In the genomic region with DNA sequence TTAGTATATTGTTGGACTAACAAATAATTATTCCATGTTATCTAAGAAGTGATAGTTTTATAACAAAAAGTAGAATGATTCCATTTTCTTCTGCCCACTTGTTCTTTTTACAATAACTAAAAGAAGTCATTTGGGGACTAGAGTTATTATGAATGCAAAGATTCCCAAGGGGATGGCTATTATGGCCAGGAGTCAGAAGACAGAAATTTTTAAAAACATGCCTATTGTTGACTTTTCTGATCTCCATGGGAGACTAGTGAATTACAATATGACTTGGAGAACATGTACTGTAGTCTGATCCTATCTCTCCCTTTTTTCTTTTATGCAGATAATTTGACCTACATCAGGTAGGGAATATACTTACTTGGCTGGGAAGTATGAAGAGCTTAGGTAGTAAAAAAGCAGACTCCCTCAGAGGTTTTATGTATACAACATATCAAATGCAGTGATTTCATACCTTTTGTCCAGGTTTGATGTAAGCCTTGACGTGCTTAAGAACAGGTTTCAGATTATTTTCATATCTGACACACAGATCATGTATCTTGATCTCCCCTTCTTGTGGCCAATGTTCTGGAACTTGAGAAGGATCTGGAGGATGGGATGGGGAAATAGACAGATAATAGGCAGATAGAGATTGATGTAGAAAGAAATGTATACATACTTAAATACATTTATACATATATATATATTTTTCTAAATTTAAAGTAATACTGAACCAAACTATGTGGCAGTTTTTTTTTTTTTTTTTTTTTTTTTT, we compare ENCODE assay signal across 1 cellular context.
TF ChIP-seq lines count a peak whose summit lies in the region.

No MANE protein-coding gene starts in this region.

TF ChIP-seq in WTC11, 78 proteins besides CTCF, POLR2A, EP300 and RAD21 (continued from another document):
- TF ChIP-seq, protein P1, sequence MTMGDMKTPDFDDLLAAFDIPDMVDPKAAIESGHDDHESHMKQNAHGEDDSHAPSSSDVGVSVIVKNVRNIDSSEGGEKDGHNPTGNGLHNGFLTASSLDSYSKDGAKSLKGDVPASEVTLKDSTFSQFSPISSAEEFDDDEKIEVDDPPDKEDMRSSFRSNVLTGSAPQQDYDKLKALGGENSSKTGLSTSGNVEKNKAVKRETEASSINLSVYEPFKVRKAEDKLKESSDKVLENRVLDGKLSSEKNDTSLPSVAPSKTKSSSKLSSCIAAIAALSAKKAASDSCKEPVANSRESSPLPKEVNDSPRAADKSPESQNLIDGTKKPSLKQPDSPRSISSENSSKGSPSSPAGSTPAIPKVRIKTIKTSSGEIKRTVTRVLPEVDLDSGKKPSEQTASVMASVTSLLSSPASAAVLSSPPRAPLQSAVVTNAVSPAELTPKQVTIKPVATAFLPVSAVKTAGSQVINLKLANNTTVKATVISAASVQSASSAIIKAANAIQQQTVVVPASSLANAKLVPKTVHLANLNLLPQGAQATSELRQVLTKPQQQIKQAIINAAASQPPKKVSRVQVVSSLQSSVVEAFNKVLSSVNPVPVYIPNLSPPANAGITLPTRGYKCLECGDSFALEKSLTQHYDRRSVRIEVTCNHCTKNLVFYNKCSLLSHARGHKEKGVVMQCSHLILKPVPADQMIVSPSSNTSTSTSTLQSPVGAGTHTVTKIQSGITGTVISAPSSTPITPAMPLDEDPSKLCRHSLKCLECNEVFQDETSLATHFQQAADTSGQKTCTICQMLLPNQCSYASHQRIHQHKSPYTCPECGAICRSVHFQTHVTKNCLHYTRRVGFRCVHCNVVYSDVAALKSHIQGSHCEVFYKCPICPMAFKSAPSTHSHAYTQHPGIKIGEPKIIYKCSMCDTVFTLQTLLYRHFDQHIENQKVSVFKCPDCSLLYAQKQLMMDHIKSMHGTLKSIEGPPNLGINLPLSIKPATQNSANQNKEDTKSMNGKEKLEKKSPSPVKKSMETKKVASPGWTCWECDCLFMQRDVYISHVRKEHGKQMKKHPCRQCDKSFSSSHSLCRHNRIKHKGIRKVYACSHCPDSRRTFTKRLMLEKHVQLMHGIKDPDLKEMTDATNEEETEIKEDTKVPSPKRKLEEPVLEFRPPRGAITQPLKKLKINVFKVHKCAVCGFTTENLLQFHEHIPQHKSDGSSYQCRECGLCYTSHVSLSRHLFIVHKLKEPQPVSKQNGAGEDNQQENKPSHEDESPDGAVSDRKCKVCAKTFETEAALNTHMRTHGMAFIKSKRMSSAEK (CRISPR knock-in tag; IDR thresholded peaks at IDR 0.05; ENCODE audit: borderline replicate concordance) = no peak
- TF ChIP-seq, protein P2, sequence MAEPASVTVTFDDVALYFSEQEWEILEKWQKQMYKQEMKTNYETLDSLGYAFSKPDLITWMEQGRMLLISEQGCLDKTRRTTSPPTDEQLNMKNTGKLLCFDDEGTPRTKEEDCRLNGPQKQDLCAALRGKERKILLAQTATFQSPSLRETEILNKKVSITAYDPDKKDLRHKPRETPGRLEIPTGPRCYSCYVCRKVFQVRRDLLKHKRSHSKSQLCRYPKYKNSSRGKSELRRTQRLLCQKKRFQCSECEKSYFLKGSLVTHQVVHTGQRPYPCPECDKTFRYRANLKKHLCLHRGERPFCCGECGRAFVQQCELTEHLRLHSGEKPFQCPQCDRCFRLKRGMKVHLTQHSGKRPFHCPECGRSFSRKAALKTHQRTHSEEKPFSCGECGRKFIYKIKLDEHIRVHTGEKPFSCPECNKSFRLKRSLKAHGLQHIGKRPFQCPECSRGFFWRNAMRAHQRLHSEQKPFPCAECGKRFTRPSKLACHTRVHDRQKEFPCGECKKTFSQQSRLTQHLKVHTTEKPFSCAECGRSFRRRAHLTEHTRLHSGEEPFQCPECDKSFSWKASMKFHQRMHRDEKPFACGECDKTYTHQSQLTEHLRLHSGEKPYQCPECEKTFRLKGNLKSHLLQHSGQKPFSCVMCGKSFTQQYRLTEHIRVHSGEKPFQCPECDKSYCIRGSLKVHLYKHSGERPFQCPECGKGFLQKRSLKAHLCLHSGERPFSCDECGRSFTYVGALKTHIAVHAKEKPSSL (CRISPR knock-in tag; conservative IDR thresholded peaks at IDR 0.05) = no peak
- TF ChIP-seq, protein P3, sequence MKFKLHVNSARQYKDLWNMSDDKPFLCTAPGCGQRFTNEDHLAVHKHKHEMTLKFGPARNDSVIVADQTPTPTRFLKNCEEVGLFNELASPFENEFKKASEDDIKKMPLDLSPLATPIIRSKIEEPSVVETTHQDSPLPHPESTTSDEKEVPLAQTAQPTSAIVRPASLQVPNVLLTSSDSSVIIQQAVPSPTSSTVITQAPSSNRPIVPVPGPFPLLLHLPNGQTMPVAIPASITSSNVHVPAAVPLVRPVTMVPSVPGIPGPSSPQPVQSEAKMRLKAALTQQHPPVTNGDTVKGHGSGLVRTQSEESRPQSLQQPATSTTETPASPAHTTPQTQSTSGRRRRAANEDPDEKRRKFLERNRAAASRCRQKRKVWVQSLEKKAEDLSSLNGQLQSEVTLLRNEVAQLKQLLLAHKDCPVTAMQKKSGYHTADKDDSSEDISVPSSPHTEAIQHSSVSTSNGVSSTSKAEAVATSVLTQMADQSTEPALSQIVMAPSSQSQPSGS (CRISPR knock-in tag; IDR thresholded peaks at IDR 0.05; ENCODE audit: borderline replicate concordance, low read depth) = no peak
- TF ChIP-seq, protein P4, sequence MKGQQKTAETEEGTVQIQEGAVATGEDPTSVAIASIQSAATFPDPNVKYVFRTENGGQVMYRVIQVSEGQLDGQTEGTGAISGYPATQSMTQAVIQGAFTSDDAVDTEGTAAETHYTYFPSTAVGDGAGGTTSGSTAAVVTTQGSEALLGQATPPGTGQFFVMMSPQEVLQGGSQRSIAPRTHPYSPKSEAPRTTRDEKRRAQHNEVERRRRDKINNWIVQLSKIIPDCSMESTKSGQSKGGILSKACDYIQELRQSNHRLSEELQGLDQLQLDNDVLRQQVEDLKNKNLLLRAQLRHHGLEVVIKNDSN (CRISPR knock-in tag; IDR thresholded peaks at IDR 0.05) = no peak
- no peak for TF ChIP-seq JUN (CRISPR knock-in tag; IDR thresholded peaks at IDR 0.05)
- no peak for TF ChIP-seq ZNF423 (CRISPR knock-in tag; IDR thresholded peaks at IDR 0.05)
- TF ChIP-seq, protein P5, sequence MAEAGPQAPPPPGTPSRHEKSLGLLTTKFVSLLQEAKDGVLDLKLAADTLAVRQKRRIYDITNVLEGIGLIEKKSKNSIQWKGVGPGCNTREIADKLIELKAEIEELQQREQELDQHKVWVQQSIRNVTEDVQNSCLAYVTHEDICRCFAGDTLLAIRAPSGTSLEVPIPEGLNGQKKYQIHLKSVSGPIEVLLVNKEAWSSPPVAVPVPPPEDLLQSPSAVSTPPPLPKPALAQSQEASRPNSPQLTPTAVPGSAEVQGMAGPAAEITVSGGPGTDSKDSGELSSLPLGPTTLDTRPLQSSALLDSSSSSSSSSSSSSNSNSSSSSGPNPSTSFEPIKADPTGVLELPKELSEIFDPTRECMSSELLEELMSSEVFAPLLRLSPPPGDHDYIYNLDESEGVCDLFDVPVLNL (CRISPR knock-in tag; IDR thresholded peaks at IDR 0.05; ENCODE audit: borderline replicate concordance, low read depth) = no peak
- TF ChIP-seq, protein P6, sequence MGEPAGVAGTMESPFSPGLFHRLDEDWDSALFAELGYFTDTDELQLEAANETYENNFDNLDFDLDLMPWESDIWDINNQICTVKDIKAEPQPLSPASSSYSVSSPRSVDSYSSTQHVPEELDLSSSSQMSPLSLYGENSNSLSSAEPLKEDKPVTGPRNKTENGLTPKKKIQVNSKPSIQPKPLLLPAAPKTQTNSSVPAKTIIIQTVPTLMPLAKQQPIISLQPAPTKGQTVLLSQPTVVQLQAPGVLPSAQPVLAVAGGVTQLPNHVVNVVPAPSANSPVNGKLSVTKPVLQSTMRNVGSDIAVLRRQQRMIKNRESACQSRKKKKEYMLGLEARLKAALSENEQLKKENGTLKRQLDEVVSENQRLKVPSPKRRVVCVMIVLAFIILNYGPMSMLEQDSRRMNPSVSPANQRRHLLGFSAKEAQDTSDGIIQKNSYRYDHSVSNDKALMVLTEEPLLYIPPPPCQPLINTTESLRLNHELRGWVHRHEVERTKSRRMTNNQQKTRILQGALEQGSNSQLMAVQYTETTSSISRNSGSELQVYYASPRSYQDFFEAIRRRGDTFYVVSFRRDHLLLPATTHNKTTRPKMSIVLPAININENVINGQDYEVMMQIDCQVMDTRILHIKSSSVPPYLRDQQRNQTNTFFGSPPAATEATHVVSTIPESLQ (CRISPR knock-in tag; IDR thresholded peaks at IDR 0.05) = no peak
- TF ChIP-seq, protein P7, sequence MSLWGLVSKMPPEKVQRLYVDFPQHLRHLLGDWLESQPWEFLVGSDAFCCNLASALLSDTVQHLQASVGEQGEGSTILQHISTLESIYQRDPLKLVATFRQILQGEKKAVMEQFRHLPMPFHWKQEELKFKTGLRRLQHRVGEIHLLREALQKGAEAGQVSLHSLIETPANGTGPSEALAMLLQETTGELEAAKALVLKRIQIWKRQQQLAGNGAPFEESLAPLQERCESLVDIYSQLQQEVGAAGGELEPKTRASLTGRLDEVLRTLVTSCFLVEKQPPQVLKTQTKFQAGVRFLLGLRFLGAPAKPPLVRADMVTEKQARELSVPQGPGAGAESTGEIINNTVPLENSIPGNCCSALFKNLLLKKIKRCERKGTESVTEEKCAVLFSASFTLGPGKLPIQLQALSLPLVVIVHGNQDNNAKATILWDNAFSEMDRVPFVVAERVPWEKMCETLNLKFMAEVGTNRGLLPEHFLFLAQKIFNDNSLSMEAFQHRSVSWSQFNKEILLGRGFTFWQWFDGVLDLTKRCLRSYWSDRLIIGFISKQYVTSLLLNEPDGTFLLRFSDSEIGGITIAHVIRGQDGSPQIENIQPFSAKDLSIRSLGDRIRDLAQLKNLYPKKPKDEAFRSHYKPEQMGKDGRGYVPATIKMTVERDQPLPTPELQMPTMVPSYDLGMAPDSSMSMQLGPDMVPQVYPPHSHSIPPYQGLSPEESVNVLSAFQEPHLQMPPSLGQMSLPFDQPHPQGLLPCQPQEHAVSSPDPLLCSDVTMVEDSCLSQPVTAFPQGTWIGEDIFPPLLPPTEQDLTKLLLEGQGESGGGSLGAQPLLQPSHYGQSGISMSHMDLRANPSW (CRISPR knock-in tag; conservative IDR thresholded peaks at IDR 0.05; ENCODE audit: low read depth) = no peak
